ENCODE assay signal across 35 cellular contexts in genomic region chr17:49168706-49169105, GRCh38. TPM values are rescaled to one million over a fixed set of nuclear protein-coding genes. Genes with fewer than 3 reads are reported as not detected.
"Had no signal": no experiment of that assay in that cellular context is flagged by ENCODE, and none has a peak within 500 bp of the region (broad histone marks: within the 10 kb centered on the region; RNA-seq: fewer than 3 reads in every experiment).

No MANE protein-coding gene starts in this region.

- H3K9me3 ChIP-seq: adrenal gland, ascending aorta, body of pancreas, breast epithelium had no signal

- H3K4me1 ChIP-seq: adrenal gland, ascending aorta, body of pancreas, breast epithelium had no signal

- DNase-seq: activated gamma-delta T cell; activated gamma-delta T cell treated with Interleukin-2 at 50 U/mL for 16 hours; activated naive CD4-positive, alpha-beta T cell; activated naive CD4-positive, alpha-beta T cell treated with anti-CD3 and anti-CD28 coated beads for 36 hours; activated naive CD4-positive, alpha-beta T cell treated with anti-CD3 and anti-CD28 coated beads, Interleukin-2, amount 10 ng/mL, durations not matched to agents 7 days and 5 days; activated naive CD4-positive, alpha-beta T cell treated with anti-CD3 and anti-CD28 coated beads, Interleukin-2, amount 50 U/mL, for 16 hours; activated naive CD4-positive, alpha-beta T cell treated with Interleukin-2 at 50 U/mL for 16 hours; activated naive CD8-positive, alpha-beta T cell treated with anti-CD3 and anti-CD28 coated beads for 36 hours; activated naive CD8-positive, alpha-beta T cell treated with anti-CD3 and anti-CD28 coated beads, Interleukin-2, amount 10 ng/mL, durations not matched to agents 7 days and 5 days; activated naive CD8-positive, alpha-beta T cell treated with anti-CD3 and anti-CD28 coated beads, Interleukin-2, amount 50 U/mL, for 24 hours; activated T-cell treated with anti-CD3 and anti-CD28 coated beads, Interleukin-2, amount 50 U/mL, for 1 hour; activated T-cell treated with anti-CD3 and anti-CD28 coated beads, Interleukin-2, amount 50 U/mL, for 24 hours; activated T-cell treated with anti-CD3 and anti-CD28 coated beads, Interleukin-2, amount 50 U/mL, for 4 hours; activated T-cell treated with anti-CD3 and anti-CD28 coated beads, Interleukin-2, amount 50 U/mL, for 48 hours; activated T-cell treated with anti-CD3 and anti-CD28 coated beads, Interleukin-2, amount 50 U/mL, for 72 hours; adrenal gland; amniotic stem cell; amygdala; anterior cingulate cortex; aorta; body of pancreas; brain microvascular endothelial cell; caudate nucleus; central memory CD4-positive, alpha-beta T cell; cerebellar nuclear complex had no signal

- H3K27ac ChIP-seq: adrenal gland, ascending aorta, body of pancreas, brain microvascular endothelial cell, breast epithelium, cardiac muscle cell had no signal

- H3K27me3 ChIP-seq: ascending aorta, brain microvascular endothelial cell had no signal

- H3K36me3 ChIP-seq: adrenal gland, ascending aorta, brain microvascular endothelial cell, breast epithelium, cardiac muscle cell had no signal

- H3K4me3 ChIP-seq: adrenal gland, ascending aorta, body of pancreas, breast epithelium, cardiac muscle cell had no signal

- ATAC-seq: activated naive CD4-positive, alpha-beta T cell treated with anti-CD3 and anti-CD28 coated beads, Interleukin-2, amount 50 U/mL, for 72 hours; activated naive CD8-positive, alpha-beta T cell treated with anti-CD3 and anti-CD28 coated beads, Interleukin-2, amount 50 U/mL, for 24 hours; activated T-cell treated with anti-CD3 and anti-CD28 coated beads, Interleukin-2, amount 50 U/mL, for 4 hours; activated T-cell treated with anti-CD3 and anti-CD28 coated beads, Interleukin-2, amount 50 U/mL, for 72 hours; activated T-helper 17 cell treated with anti-CD3 and anti-CD28 coated beads, Interleukin-2, amount 50 U/mL, for 72 hours; body of pancreas had no signal

RNA-seq across cellular contexts. Expression of gene B4GALNT2, which starts 36.1 kb away (rescaled TPM):
- total RNA-seq: activated naive CD8-positive, alpha-beta T cell treated with anti-CD3 and anti-CD28 coated beads for 36 hours; activated naive CD8-positive, alpha-beta T cell treated with anti-CD3 and anti-CD28 coated beads, Interleukin-2, amount 10 ng/mL, durations not matched to agents 7 days and 5 days; activated T-cell treated with anti-CD3 and anti-CD28 coated beads, Interleukin-2, amount 50 U/mL, for 4 hours; activated T-cell treated with anti-CD3 and anti-CD28 coated beads, Interleukin-2, amount 50 U/mL, for 72 hours; activated T-helper 2 cell treated with anti-CD3 and anti-CD28 coated beads, Interferon-gamma antibody, Interleukin-2, Interleukin-4, amounts not matched to agents 10 μg/mL and 5 μg/mL and 100 μg/mL, durations not matched to agents 14 hours and 24 hours and 36 hours; ascending aorta; astrocyte; body of pancreas; cardiac muscle cell; chondrocyte had no signal
- polyA plus RNA-seq: aorta, cardiac muscle cell had no signal

RNA-seq across cellular contexts. Expression of gene GNGT2, which starts 41.7 kb away (rescaled TPM):
- total RNA-seq: ascending aorta, astrocyte, bronchial epithelial cell, cardiac muscle cell, cerebellum, chondrocyte had no signal
- polyA plus RNA-seq: cardiac muscle cell had no signal

RNA-seq across cellular contexts. Expression of gene ABI3, which starts 41.8 kb away (rescaled TPM):
- total RNA-seq: bronchial epithelial cell, chondrocyte had no signal
- polyA plus RNA-seq: cardiac muscle cell had no signal
